36 cellular contexts compared by ENCODE assay signal in the genomic region with DNA sequence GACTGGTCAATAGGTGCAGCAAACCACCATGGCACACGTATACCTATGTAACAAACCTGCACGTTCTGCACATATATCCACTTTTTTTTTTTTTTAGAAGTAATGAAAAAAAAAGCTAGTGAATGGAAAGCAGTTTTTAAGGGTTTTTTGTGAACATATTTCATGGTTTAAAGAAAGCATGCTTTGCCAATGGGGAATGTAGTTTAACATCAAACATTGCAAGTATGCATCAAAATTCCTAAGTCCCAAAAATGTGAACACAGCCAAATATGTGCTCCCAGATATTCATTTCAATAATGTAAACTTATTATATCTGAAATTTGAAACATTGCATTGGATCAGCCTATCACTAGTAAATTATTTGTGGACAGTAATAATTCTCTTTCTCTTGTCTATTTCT.
"Had no signal": no experiment of that assay in that cellular context is flagged by ENCODE, and none has a peak within 500 bp of the region (broad histone marks: within the 10 kb centered on the region; RNA-seq: fewer than 3 reads in every experiment).

No MANE protein-coding gene starts in this region.

- H3K27ac Mint-ChIP-seq: activated B cell treated with CpG ODN at 0.5 μM for 24 hours; activated CD4-positive, alpha-beta memory T cell treated with anti-CD3 and anti-CD28 coated beads for 36 hours; activated CD4-positive, alpha-beta T cell treated with anti-CD3 and anti-CD28 coated beads, Interleukin-2, amount 10 ng/mL, durations not matched to agents 24 days and 14 days; activated CD8-positive, alpha-beta T cell treated with anti-CD3 and anti-CD28 coated beads for 36 hours; activated naive CD4-positive, alpha-beta T cell treated with anti-CD3 and anti-CD28 coated beads for 36 hours; activated naive CD8-positive, alpha-beta T cell; activated naive CD8-positive, alpha-beta T cell treated with anti-CD3 and anti-CD28 coated beads, Interleukin-2, amount 10 ng/mL, durations not matched to agents 7 days and 5 days; activated naive CD8-positive, alpha-beta T cell treated with anti-CD3 and anti-CD28 coated beads, Interleukin-2, amount 50 U/mL, for 24 hours; activated T-cell treated with anti-CD3 and anti-CD28 coated beads, Interleukin-2, amount 50 U/mL, for 72 hours; activated T-helper 1 cell treated with anti-CD3 and anti-CD28 coated beads, Interleukin-12 subunit alpha, Interleukin-12 subunit beta, Interleukin-2, Interleukin-4 antibody, amounts not matched to agents 30 ng/mL and 10 ng/mL and 1 ng/mL, durations not matched to agents 14 hours and 24 hours and 36 hours; activated T-helper 17 cell treated with anti-CD3 and anti-CD28 coated beads, Interleukin-2, amount 50 U/mL, for 72 hours; T-helper 1 cell treated with Interleukin-12 subunit alpha and Interleukin-12 subunit beta and Interleukin-4 antibody, amounts not matched to agents 30 μg/mL and 1 μg/mL, for 36 hours; T-helper 2 cell treated with Interferon-gamma antibody and Interleukin-4, amounts not matched to agents 5 μg/mL and 100 μg/mL, for 36 hours had no signal

- H3K27ac ChIP-seq: adrenal gland, body of pancreas, brain microvascular endothelial cell, breast epithelium, VCaP had no signal

- H3K27me3 ChIP-seq: adrenal gland, body of pancreas, brain microvascular endothelial cell, breast epithelium had no signal

- H3K4me1 ChIP-seq: adrenal gland, body of pancreas, breast epithelium had no signal

- H3K36me3 ChIP-seq: adrenal gland, brain microvascular endothelial cell, breast epithelium had no signal

- H3K9me3 ChIP-seq: adrenal gland, body of pancreas, breast epithelium had no signal

- ATAC-seq: activated CD8-positive, alpha-beta T cell treated with anti-CD3 and anti-CD28 coated beads for 36 hours; activated naive CD8-positive, alpha-beta T cell treated with anti-CD3 and anti-CD28 coated beads, Interleukin-2, amount 50 U/mL, for 24 hours; activated T-cell treated with anti-CD3 and anti-CD28 coated beads, Interleukin-2, amount 50 U/mL, for 4 hours; activated T-cell treated with anti-CD3 and anti-CD28 coated beads, Interleukin-2, amount 50 U/mL, for 72 hours; activated T-helper 17 cell treated with anti-CD3 and anti-CD28 coated beads, Interleukin-2, amount 50 U/mL, for 72 hours; body of pancreas had no signal

- H3K36me3 Mint-ChIP-seq: activated CD4-positive, alpha-beta memory T cell treated with anti-CD3 and anti-CD28 coated beads for 36 hours; activated naive CD8-positive, alpha-beta T cell; activated naive CD8-positive, alpha-beta T cell treated with anti-CD3 and anti-CD28 coated beads, Interleukin-2, amount 10 ng/mL, durations not matched to agents 7 days and 5 days had no signal

- H3K4me3 ChIP-seq: adrenal gland, body of pancreas, breast epithelium had no signal

- DNase-seq: activated B cell treated with CpG ODN at 0.5 μM for 24 hours; activated CD4-positive, alpha-beta memory T cell treated with anti-CD3 and anti-CD28 coated beads for 36 hours; activated CD4-positive, alpha-beta T cell treated with anti-CD3 and anti-CD28 coated beads for 4 hours; activated CD4-positive, alpha-beta T cell treated with anti-CD3 and anti-CD28 coated beads, Interleukin-2, amount 10 ng/mL, durations not matched to agents 24 days and 14 days; activated CD4-positive, alpha-beta T cell treated with anti-CD3 and anti-CD28 coated beads, Interleukin-2, amount 50 U/mL, for 1 hour; activated CD4-positive, alpha-beta T cell treated with anti-CD3 and anti-CD28 coated beads, Interleukin-2, amount 50 U/mL, for 4 hours; activated CD4-positive, CD25-positive, alpha-beta regulatory T cell treated with anti-CD3 and anti-CD28 coated beads, Interleukin-2, amount 50 U/mL, for 72 hours; activated CD8-positive, alpha-beta memory T cell treated with anti-CD3 and anti-CD28 coated beads, Interleukin-2, amount 50 U/mL, for 4 hours; activated CD8-positive, alpha-beta T cell treated with anti-CD3 and anti-CD28 coated beads for 36 hours; activated effector memory CD4-positive, alpha-beta T cell treated with anti-CD3 and anti-CD28 coated beads, Interleukin-2, amount 50 U/mL, for 16 hours; activated gamma-delta T cell treated with Interleukin-2 at 50 U/mL for 16 hours; activated naive CD4-positive, alpha-beta T cell; activated naive CD4-positive, alpha-beta T cell treated with anti-CD3 and anti-CD28 coated beads for 36 hours; activated naive CD4-positive, alpha-beta T cell treated with anti-CD3 and anti-CD28 coated beads, Interleukin-2, amount 50 U/mL, for 16 hours; activated naive CD8-positive, alpha-beta T cell treated with anti-CD3 and anti-CD28 coated beads, Interleukin-2, amount 10 ng/mL, durations not matched to agents 7 days and 5 days; activated naive CD8-positive, alpha-beta T cell treated with anti-CD3 and anti-CD28 coated beads, Interleukin-2, amount 50 U/mL, for 24 hours; activated T-cell treated with anti-CD3 and anti-CD28 coated beads for 4 hours; activated T-cell treated with anti-CD3 and anti-CD28 coated beads, Interleukin-2, amount 50 U/mL, for 1 hour; activated T-cell treated with anti-CD3 and anti-CD28 coated beads, Interleukin-2, amount 50 U/mL, for 4 hours; activated T-cell treated with anti-CD3 and anti-CD28 coated beads, Interleukin-2, amount 50 U/mL, for 72 hours; adrenal gland; amniotic stem cell; aorta; body of pancreas; brain microvascular endothelial cell; central memory CD4-positive, alpha-beta T cell; T-helper 1 cell; T-helper 2 cell; T-helper 9 cell had no signal
